1 cellular context compared by ENCODE assay signal in genomic region chr10:103396067-103396788, GRCh38.
TF ChIP-seq lines count a peak whose summit lies in the region.

Gene ATP5MK (minus strand): TSS chr10:103396475. CDS start chr10:103392457, 4,018 bp downstream.
A gene with protein sequence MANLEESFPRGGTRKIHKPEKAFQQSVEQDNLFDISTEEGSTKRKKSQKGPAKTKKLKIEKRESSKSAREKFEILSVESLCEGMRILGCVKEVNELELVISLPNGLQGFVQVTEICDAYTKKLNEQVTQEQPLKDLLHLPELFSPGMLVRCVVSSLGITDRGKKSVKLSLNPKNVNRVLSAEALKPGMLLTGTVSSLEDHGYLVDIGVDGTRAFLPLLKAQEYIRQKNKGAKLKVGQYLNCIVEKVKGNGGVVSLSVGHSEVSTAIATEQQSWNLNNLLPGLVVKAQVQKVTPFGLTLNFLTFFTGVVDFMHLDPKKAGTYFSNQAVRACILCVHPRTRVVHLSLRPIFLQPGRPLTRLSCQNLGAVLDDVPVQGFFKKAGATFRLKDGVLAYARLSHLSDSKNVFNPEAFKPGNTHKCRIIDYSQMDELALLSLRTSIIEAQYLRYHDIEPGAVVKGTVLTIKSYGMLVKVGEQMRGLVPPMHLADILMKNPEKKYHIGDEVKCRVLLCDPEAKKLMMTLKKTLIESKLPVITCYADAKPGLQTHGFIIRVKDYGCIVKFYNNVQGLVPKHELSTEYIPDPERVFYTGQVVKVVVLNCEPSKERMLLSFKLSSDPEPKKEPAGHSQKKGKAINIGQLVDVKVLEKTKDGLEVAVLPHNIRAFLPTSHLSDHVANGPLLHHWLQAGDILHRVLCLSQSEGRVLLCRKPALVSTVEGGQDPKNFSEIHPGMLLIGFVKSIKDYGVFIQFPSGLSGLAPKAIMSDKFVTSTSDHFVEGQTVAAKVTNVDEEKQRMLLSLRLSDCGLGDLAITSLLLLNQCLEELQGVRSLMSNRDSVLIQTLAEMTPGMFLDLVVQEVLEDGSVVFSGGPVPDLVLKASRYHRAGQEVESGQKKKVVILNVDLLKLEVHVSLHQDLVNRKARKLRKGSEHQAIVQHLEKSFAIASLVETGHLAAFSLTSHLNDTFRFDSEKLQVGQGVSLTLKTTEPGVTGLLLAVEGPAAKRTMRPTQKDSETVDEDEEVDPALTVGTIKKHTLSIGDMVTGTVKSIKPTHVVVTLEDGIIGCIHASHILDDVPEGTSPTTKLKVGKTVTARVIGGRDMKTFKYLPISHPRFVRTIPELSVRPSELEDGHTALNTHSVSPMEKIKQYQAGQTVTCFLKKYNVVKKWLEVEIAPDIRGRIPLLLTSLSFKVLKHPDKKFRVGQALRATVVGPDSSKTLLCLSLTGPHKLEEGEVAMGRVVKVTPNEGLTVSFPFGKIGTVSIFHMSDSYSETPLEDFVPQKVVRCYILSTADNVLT (N-terminal part only) (plus strand): TSS chr10:103396626. CDS start chr10:103398427, 1,801 bp downstream.

TF ChIP-seq in WTC11, 78 proteins besides CTCF, POLR2A, EP300 and RAD21 (continued from another document and continues in another):
- TF ChIP-seq, protein P1, sequence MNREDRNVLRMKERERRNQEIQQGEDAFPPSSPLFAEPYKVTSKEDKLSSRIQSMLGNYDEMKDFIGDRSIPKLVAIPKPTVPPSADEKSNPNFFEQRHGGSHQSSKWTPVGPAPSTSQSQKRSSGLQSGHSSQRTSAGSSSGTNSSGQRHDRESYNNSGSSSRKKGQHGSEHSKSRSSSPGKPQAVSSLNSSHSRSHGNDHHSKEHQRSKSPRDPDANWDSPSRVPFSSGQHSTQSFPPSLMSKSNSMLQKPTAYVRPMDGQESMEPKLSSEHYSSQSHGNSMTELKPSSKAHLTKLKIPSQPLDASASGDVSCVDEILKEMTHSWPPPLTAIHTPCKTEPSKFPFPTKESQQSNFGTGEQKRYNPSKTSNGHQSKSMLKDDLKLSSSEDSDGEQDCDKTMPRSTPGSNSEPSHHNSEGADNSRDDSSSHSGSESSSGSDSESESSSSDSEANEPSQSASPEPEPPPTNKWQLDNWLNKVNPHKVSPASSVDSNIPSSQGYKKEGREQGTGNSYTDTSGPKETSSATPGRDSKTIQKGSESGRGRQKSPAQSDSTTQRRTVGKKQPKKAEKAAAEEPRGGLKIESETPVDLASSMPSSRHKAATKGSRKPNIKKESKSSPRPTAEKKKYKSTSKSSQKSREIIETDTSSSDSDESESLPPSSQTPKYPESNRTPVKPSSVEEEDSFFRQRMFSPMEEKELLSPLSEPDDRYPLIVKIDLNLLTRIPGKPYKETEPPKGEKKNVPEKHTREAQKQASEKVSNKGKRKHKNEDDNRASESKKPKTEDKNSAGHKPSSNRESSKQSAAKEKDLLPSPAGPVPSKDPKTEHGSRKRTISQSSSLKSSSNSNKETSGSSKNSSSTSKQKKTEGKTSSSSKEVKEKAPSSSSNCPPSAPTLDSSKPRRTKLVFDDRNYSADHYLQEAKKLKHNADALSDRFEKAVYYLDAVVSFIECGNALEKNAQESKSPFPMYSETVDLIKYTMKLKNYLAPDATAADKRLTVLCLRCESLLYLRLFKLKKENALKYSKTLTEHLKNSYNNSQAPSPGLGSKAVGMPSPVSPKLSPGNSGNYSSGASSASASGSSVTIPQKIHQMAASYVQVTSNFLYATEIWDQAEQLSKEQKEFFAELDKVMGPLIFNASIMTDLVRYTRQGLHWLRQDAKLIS (CRISPR knock-in tag; IDR thresholded peaks at IDR 0.05; ENCODE audit: borderline replicate concordance), result no peak
- TF ChIP-seq NFATC4 (CRISPR knock-in tag; IDR thresholded peaks at IDR 0.05), result no peak
- TF ChIP-seq, protein P2, sequence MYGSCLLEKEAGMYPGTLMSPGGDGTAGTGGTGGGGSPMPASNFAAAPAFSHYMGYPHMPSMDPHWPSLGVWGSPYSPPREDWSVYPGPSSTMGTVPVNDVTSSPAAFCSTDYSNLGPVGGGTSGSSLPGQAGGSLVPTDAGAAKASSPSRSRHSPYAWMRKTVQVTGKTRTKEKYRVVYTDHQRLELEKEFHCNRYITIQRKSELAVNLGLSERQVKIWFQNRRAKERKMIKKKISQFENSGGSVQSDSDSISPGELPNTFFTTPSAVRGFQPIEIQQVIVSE (CRISPR knock-in tag; IDR thresholded peaks at IDR 0.05; ENCODE audit: borderline replicate concordance), result no peak
- TF ChIP-seq, protein P3, sequence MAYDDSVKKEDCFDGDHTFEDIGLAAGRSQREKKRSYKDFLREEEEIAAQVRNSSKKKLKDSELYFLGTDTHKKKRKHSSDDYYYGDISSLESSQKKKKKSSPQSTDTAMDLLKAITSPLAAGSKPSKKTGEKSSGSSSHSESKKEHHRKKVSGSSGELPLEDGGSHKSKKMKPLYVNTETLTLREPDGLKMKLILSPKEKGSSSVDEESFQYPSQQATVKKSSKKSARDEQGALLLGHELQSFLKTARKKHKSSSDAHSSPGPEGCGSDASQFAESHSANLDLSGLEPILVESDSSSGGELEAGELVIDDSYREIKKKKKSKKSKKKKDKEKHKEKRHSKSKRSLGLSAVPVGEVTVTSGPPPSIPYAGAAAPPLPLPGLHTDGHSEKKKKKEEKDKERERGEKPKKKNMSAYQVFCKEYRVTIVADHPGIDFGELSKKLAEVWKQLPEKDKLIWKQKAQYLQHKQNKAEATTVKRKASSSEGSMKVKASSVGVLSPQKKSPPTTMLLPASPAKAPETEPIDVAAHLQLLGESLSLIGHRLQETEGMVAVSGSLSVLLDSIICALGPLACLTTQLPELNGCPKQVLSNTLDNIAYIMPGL (CRISPR knock-in tag; IDR thresholded peaks at IDR 0.05), result peak; percentile 52; the same call in 1 of the 2 replicates
- no peak for TF ChIP-seq NR2C2 (CRISPR knock-in tag; IDR thresholded peaks at IDR 0.05)
- TF ChIP-seq RORB (CRISPR knock-in tag; IDR thresholded peaks at IDR 0.05), result no peak
- TF ChIP-seq E2F4 (CRISPR knock-in tag; IDR thresholded peaks at IDR 0.05; ENCODE audit: borderline replicate concordance, low read depth), result no peak
- peak; percentile 87 for TF ChIP-seq NFYB (CRISPR knock-in tag; conservative IDR thresholded peaks at IDR 0.05; ENCODE audit: low read depth)
- TF ChIP-seq ZNF671 (CRISPR knock-in tag; IDR thresholded peaks at IDR 0.05), result no peak
- no peak for TF ChIP-seq SMAD4 (CRISPR knock-in tag; IDR thresholded peaks at IDR 0.05)
- peak; percentile 93 for TF ChIP-seq SP1 (CRISPR knock-in tag; conservative IDR thresholded peaks at IDR 0.05)
- TF ChIP-seq GRHL2 (CRISPR knock-in tag; IDR thresholded peaks at IDR 0.05; ENCODE audit: insufficient replicate concordance, severe bottlenecking), result no peak
- TF ChIP-seq FOXP1 (CRISPR knock-in tag; IDR thresholded peaks at IDR 0.05; ENCODE audit: borderline replicate concordance), result no peak; the same call in 1 of the 2 replicates
- TF ChIP-seq FOXK1 (CRISPR knock-in tag; IDR thresholded peaks at IDR 0.05), result peak; percentile 99
- TF ChIP-seq, protein P4, sequence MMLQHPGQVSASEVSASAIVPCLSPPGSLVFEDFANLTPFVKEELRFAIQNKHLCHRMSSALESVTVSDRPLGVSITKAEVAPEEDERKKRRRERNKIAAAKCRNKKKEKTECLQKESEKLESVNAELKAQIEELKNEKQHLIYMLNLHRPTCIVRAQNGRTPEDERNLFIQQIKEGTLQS (CRISPR knock-in tag; conservative IDR thresholded peaks at IDR 0.05), result no peak
- 0 out of 2 replicates have a peak, but pooled peaks have one; percentile 54 for TF ChIP-seq FOXP4 (CRISPR knock-in tag; IDR thresholded peaks at IDR 0.05)
- peak; percentile 29; the same call in 1 of the 2 replicates for TF ChIP-seq MYBL2 (CRISPR knock-in tag; IDR thresholded peaks at IDR 0.05)
- TF ChIP-seq ZNF416 (CRISPR knock-in tag; IDR thresholded peaks at IDR 0.05), result no peak
- TF ChIP-seq CREM (CRISPR knock-in tag; IDR thresholded peaks at IDR 0.05), result peak; percentile 85; the same call in 1 of the 2 replicates
- no peak for TF ChIP-seq HMGA2 (CRISPR knock-in tag; IDR thresholded peaks at IDR 0.05)
- TF ChIP-seq ATF2 (CRISPR knock-in tag; IDR thresholded peaks at IDR 0.05; ENCODE audit: borderline replicate concordance, low read depth), result no peak
- no peak for TF ChIP-seq STAT6 (CRISPR knock-in tag; conservative IDR thresholded peaks at IDR 0.05; ENCODE audit: low read depth)
- TF ChIP-seq ZBTB21 (CRISPR knock-in tag; IDR thresholded peaks at IDR 0.05; ENCODE audit: borderline replicate concordance), result no peak
- peak; percentile 96 for TF ChIP-seq MAX (CRISPR knock-in tag; IDR thresholded peaks at IDR 0.05)
- TF ChIP-seq, protein P5, sequence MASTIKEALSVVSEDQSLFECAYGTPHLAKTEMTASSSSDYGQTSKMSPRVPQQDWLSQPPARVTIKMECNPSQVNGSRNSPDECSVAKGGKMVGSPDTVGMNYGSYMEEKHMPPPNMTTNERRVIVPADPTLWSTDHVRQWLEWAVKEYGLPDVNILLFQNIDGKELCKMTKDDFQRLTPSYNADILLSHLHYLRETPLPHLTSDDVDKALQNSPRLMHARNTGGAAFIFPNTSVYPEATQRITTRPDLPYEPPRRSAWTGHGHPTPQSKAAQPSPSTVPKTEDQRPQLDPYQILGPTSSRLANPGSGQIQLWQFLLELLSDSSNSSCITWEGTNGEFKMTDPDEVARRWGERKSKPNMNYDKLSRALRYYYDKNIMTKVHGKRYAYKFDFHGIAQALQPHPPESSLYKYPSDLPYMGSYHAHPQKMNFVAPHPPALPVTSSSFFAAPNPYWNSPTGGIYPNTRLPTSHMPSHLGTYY (CRISPR knock-in tag; IDR thresholded peaks at IDR 0.05), result no peak
- TF ChIP-seq, protein P6, sequence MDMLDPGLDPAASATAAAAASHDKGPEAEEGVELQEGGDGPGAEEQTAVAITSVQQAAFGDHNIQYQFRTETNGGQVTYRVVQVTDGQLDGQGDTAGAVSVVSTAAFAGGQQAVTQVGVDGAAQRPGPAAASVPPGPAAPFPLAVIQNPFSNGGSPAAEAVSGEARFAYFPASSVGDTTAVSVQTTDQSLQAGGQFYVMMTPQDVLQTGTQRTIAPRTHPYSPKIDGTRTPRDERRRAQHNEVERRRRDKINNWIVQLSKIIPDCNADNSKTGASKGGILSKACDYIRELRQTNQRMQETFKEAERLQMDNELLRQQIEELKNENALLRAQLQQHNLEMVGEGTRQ (CRISPR knock-in tag; IDR thresholded peaks at IDR 0.05), result no peak
- TF ChIP-seq, protein P7, sequence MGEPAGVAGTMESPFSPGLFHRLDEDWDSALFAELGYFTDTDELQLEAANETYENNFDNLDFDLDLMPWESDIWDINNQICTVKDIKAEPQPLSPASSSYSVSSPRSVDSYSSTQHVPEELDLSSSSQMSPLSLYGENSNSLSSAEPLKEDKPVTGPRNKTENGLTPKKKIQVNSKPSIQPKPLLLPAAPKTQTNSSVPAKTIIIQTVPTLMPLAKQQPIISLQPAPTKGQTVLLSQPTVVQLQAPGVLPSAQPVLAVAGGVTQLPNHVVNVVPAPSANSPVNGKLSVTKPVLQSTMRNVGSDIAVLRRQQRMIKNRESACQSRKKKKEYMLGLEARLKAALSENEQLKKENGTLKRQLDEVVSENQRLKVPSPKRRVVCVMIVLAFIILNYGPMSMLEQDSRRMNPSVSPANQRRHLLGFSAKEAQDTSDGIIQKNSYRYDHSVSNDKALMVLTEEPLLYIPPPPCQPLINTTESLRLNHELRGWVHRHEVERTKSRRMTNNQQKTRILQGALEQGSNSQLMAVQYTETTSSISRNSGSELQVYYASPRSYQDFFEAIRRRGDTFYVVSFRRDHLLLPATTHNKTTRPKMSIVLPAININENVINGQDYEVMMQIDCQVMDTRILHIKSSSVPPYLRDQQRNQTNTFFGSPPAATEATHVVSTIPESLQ (CRISPR knock-in tag; IDR thresholded peaks at IDR 0.05), result no peak
- TF ChIP-seq RELA (CRISPR knock-in tag; IDR thresholded peaks at IDR 0.05; ENCODE audit: borderline replicate concordance), result no peak
- TF ChIP-seq MXD4 (CRISPR knock-in tag; IDR thresholded peaks at IDR 0.05; ENCODE audit: borderline replicate concordance), result no peak
